9 cellular contexts compared by ENCODE assay signal in genomic region chr1:226187380-226187779, GRCh38. TPM values are rescaled to one million over a fixed set of nuclear protein-coding genes. Genes with fewer than 3 reads are reported as not detected.
DNase-seq lines count a peak whose midpoint lies in the region; ATAC-seq and TF ChIP-seq lines count a peak whose summit lies in the region.
"Had no signal": no experiment of that assay in that cellular context is flagged by ENCODE, and none has a peak within 500 bp of the region (broad histone marks: within the 10 kb centered on the region; RNA-seq: fewer than 3 reads in every experiment).

No MANE protein-coding gene starts in this region.

- intact Hi-C loops in CD14-positive monocyte (cut with micrococcal nuclease): loop anchor here in 1 of 2 donors (10.0 kb wide), 1 partner anchor 123 kb away; the partner anchor contains the start of gene H3-3A

- no peak for ATAC-seq in HG02642 (IDR thresholded peaks at IDR 0.05; ENCODE audit: poor library complexity, unreplicated experiment)
- no peak for ATAC-seq in GM19463 (IDR thresholded peaks at IDR 0.05; ENCODE audit: unreplicated experiment)
- no peak for ATAC-seq in HG02763 (IDR thresholded peaks at IDR 0.05; ENCODE audit: unreplicated experiment)

- H3K9me3 Mint-ChIP-seq in CD14-positive monocyte (peaks cover 0 to 2% (median 0%) of the 10 kb centered on the region in 7 donors), neural progenitor cell (no peaks in the 10 kb centered on the region)

- H3F3A ChIP-seq in Loucy (ENCODE audit: low read depth) (peaks cover 2% of the 10 kb centered on the region; the same call in 1 of the 2 replicates), neural progenitor cell (ENCODE audit: low read depth) (peaks cover 15% of the 10 kb centered on the region)

- TF ChIP-seq CTCF in CD14-positive monocyte (IDR thresholded peaks at IDR 0.05): no peak
- TF ChIP-seq CTCF in Loucy (conservative IDR thresholded peaks at IDR 0.05; ENCODE audit: low read length): no peak
- no peak for TF ChIP-seq CTCF in neural progenitor cell (IDR thresholded peaks at IDR 0.05)

- DNase-seq in CD14-positive monocyte (ENCODE audit: low spot score) (no peak), neural progenitor cell (ENCODE audit: low spot score) (no peak), A172 (ENCODE audit: low spot score) (no peak)
- DNase-seq: activated CD4-positive, alpha-beta T cell treated with anti-CD3 and anti-CD28 coated beads for 4 hours had no signal

- H2AFZ ChIP-seq in Loucy (ENCODE audit: low read length) (peak overlapping the region; percentile 99; the same call in 1 of the 2 replicates), neural progenitor cell (replicated peaks) (peak overlapping the region; percentile 92)

- H3K9ac ChIP-seq in Loucy (ENCODE audit: low read depth, low read length, poor library complexity, severe bottlenecking) (peak overlapping the region; percentile 97), neural progenitor cell (no peak overlapping the region)

- H3K4me3 ChIP-seq in Loucy (ENCODE audit: low read length, poor library complexity, severe bottlenecking) (peak overlapping the region; percentile 99), ectodermal cell (ENCODE audit: insufficient read depth, low read depth, low read length) (peak overlapping the region; percentile 84), neural progenitor cell (peak overlapping the region; percentile 78)

- H3K36me3 Mint-ChIP-seq in CD14-positive monocyte (peaks cover 4 to 7% of the 10 kb centered on the region in 2 donors), neural progenitor cell (peaks cover 4% of the 10 kb centered on the region)

- H4K20me1 ChIP-seq in Loucy (ENCODE audit: insufficient read depth, low read length, poor library complexity, severe bottlenecking) (peaks cover 32% of the 10 kb centered on the region), neural progenitor cell (ENCODE audit: low read depth) (peaks cover 26% of the 10 kb centered on the region)

- peak overlapping the region; percentile 98 for H3K4me2 ChIP-seq in Loucy (ENCODE audit: low read depth, low read length, poor library complexity, severe bottlenecking)
- peak overlapping the region; percentile 97 for H3K4me2 ChIP-seq in neural progenitor cell

- no peaks in the 10 kb centered on the region for H3K27me3 ChIP-seq in Loucy (ENCODE audit: insufficient read depth, low read length, poor library complexity, severe bottlenecking)
- no peaks in the 10 kb centered on the region for H3K27me3 ChIP-seq in ectodermal cell (ENCODE audit: control insufficient read depth, insufficient read depth, low read length, poor library complexity, severe bottlenecking)
- H3K27me3 ChIP-seq in neural progenitor cell: no peaks in the 10 kb centered on the region

- H3K27me3 Mint-ChIP-seq in CD14-positive monocyte (ENCODE audit: low read depth in 3 of 3): peaks cover 0 to 3% (median 0%) of the 10 kb centered on the region in 3 donors
- peaks cover 2% of the 10 kb centered on the region for H3K27me3 Mint-ChIP-seq in neural progenitor cell (ENCODE audit: insufficient read depth, low read depth)

- H3K4me1 Mint-ChIP-seq in CD14-positive monocyte (peaks cover 27% of the 10 kb centered on the region), neural progenitor cell (peaks cover 25% of the 10 kb centered on the region)

- H3K36me3 ChIP-seq in Loucy (ENCODE audit: insufficient read depth, low read length) (no peaks in the 10 kb centered on the region), ectodermal cell (ENCODE audit: control insufficient read depth, insufficient read depth, low read length) (no peaks in the 10 kb centered on the region), neural progenitor cell (no peaks in the 10 kb centered on the region)

- H3K4me3 Mint-ChIP-seq in CD14-positive monocyte (peak overlapping the region; percentile 85 to 89), neural progenitor cell (peak overlapping the region; percentile 94)

- H3K27ac Mint-ChIP-seq in CD14-positive monocyte (peak overlapping the region in 6 of 7 donors; percentile 88 to 97 (median 95)), neural progenitor cell (peak overlapping the region; percentile 29)

- H3K9me3 ChIP-seq in Loucy (ENCODE audit: insufficient read depth, low read depth, low read length): no peaks in the 10 kb centered on the region
- no peaks in the 10 kb centered on the region for H3K9me3 ChIP-seq in ectodermal cell (ENCODE audit: control insufficient read depth, low read length)
- no peaks in the 10 kb centered on the region for H3K9me3 ChIP-seq in neural progenitor cell (ENCODE audit: low read depth)

- H3K79me2 ChIP-seq in Loucy (ENCODE audit: insufficient read depth, low read length) (peaks cover 51% of the 10 kb centered on the region), neural progenitor cell (ENCODE audit: low read depth) (peaks cover 42% of the 10 kb centered on the region)

- no peaks in the 10 kb centered on the region for H3K9me2 ChIP-seq in Loucy (replicated peaks; ENCODE audit: low read depth, low read length)

- WGBS in ectodermal cell, 2 experiments: 88 to 91% methylated on average over 7 of the region's 7 CpGs

- H3K4me1 ChIP-seq in Loucy (ENCODE audit: insufficient read depth, low read length, poor library complexity, severe bottlenecking): peaks cover 30% of the 10 kb centered on the region
- H3K4me1 ChIP-seq in ectodermal cell (ENCODE audit: control insufficient read depth, insufficient read depth, low read length): peaks cover 2% of the 10 kb centered on the region
- H3K4me1 ChIP-seq in neural progenitor cell: peaks cover 15% of the 10 kb centered on the region

- H3K27ac ChIP-seq in ectodermal cell (ENCODE audit: insufficient read depth, low read depth, low read length, poor library complexity, severe bottlenecking) (no peak overlapping the region), neural progenitor cell (no peak overlapping the region)

RNA-seq across cellular contexts. Expression of gene ACBD3, which starts 0.8 kb away (rescaled TPM):
- 10 to 100 TPM; 11.4 to 16.3 TPM for polyA plus RNA-seq in CD14-positive monocyte
- polyA plus RNA-seq in ectodermal cell (2013, experiment 1 of 4): 20.9 TPM
- polyA plus RNA-seq in ectodermal cell (2013, experiment 2 of 4): 23.2 TPM
- polyA plus RNA-seq in ectodermal cell (2013, experiment 3 of 4): 17.6 TPM
- polyA plus RNA-seq in ectodermal cell (2013, experiment 4 of 4): 17.2 TPM
- 23.4 and 32.3 TPM in 2 replicates for total RNA-seq in neural progenitor cell (ENCODE audit: low replicate concordance)
- total RNA-seq in A172 (2014; rRNA removed; shearing (Covaris generic)): 71.0 and 71.3 TPM in 2 replicates

RNA-seq across cellular contexts. Expression of gene MIXL1, which starts 36.1 kb away (rescaled TPM):
- not detected for polyA plus RNA-seq in CD14-positive monocyte
- 0.52 TPM for polyA plus RNA-seq in ectodermal cell (2013, experiment 1 of 4)
- polyA plus RNA-seq in ectodermal cell (2013, experiment 2 of 4): 0.27 TPM
- polyA plus RNA-seq in ectodermal cell (2013, experiment 3 of 4): 0.37 TPM
- polyA plus RNA-seq in ectodermal cell (2013, experiment 4 of 4): 0.12 TPM
- 0.31 TPM in 1 of 2 replicates, not detected in the other for total RNA-seq in neural progenitor cell (ENCODE audit: low replicate concordance)
- total RNA-seq in A172 (2014; rRNA removed; shearing (Covaris generic)): not detected in 2 replicates
